ENCODE assay signal across 1 cellular context in genomic region chr6:49506569-49507111, GRCh38.
TF ChIP-seq lines count a peak whose summit lies in the region.

No MANE protein-coding gene starts in this region.

TF ChIP-seq in liver, 16 proteins besides CTCF, POLR2A, EP300 and RAD21 (continued from another document):
- no peak for TF ChIP-seq MAX (IDR thresholded peaks at IDR 0.05)
- TF ChIP-seq SP1 (IDR thresholded peaks at IDR 0.05): peak; percentile 51
- TF ChIP-seq FOXA2 (IDR thresholded peaks at IDR 0.05): no peak
- TF ChIP-seq RXRA (IDR thresholded peaks at IDR 0.05): peak in 1 of 2 donors; percentile 36
